ENCODE assay signal across 25 cellular contexts in genomic region chr3:65617787-65618186, GRCh38.
"Had no signal": no experiment of that assay in that cellular context is flagged by ENCODE, and none has a peak within 500 bp of the region (broad histone marks: within the 10 kb centered on the region; RNA-seq: fewer than 3 reads in every experiment).

No MANE protein-coding gene starts in this region.

- H3K4me3 ChIP-seq: SJSA1 had no signal

- H3K27ac Mint-ChIP-seq: activated CD4-positive, alpha-beta memory T cell treated with anti-CD3 and anti-CD28 coated beads, Interleukin-2, amount 10 ng/mL, durations not matched to agents 7 days and 5 days; activated CD4-positive, alpha-beta T cell treated with anti-CD3 and anti-CD28 coated beads for 36 hours; activated naive CD4-positive, alpha-beta T cell treated with anti-CD3 and anti-CD28 coated beads for 36 hours; activated naive CD8-positive, alpha-beta T cell treated with anti-CD3 and anti-CD28 coated beads for 36 hours; activated T-helper 17 cell treated with anti-CD3 and anti-CD28 coated beads, Interleukin-2, amount 50 U/mL, for 72 hours; T-helper 1 cell treated with Interleukin-12 subunit alpha and Interleukin-12 subunit beta and Interleukin-4 antibody, amounts not matched to agents 30 μg/mL and 1 μg/mL, for 36 hours had no signal

- H3K27ac ChIP-seq: SJSA1, VCaP had no signal

- H3K9me3 Mint-ChIP-seq: activated CD4-positive, alpha-beta memory T cell treated with anti-CD3 and anti-CD28 coated beads, Interleukin-2, amount 10 ng/mL, durations not matched to agents 7 days and 5 days; activated naive CD4-positive, alpha-beta T cell treated with anti-CD3 and anti-CD28 coated beads for 36 hours; activated naive CD8-positive, alpha-beta T cell treated with anti-CD3 and anti-CD28 coated beads for 36 hours; activated T-helper 17 cell treated with anti-CD3 and anti-CD28 coated beads, Interleukin-2, amount 50 U/mL, for 72 hours; T-helper 1 cell treated with Interleukin-12 subunit alpha and Interleukin-12 subunit beta and Interleukin-4 antibody, amounts not matched to agents 30 μg/mL and 1 μg/mL, for 36 hours had no signal

- ATAC-seq: activated CD4-positive, alpha-beta T cell treated with anti-CD3 and anti-CD28 coated beads for 36 hours; activated T-helper 17 cell treated with anti-CD3 and anti-CD28 coated beads, Interleukin-2, amount 50 U/mL, for 72 hours; Panc1 had no signal

- H3K9me3 ChIP-seq: SJSA1 had no signal

- H3K4me1 ChIP-seq: SJSA1 had no signal

- H3K27me3 Mint-ChIP-seq: activated CD4-positive, alpha-beta memory T cell treated with anti-CD3 and anti-CD28 coated beads, Interleukin-2, amount 10 ng/mL, durations not matched to agents 7 days and 5 days; activated CD4-positive, alpha-beta T cell treated with anti-CD3 and anti-CD28 coated beads for 36 hours; activated naive CD8-positive, alpha-beta T cell treated with anti-CD3 and anti-CD28 coated beads for 36 hours; activated T-helper 17 cell treated with anti-CD3 and anti-CD28 coated beads, Interleukin-2, amount 50 U/mL, for 72 hours had no signal

- DNase-seq: activated CD4-positive, alpha-beta memory T cell treated with anti-CD3 and anti-CD28 coated beads, Interleukin-2, amount 10 ng/mL, durations not matched to agents 7 days and 5 days; activated CD4-positive, alpha-beta T cell treated with anti-CD3 and anti-CD28 coated beads for 36 hours; activated CD4-positive, alpha-beta T cell treated with anti-CD3 and anti-CD28 coated beads, Interleukin-2, amount 50 U/mL, for 1 hour; activated CD4-positive, CD25-positive, alpha-beta regulatory T cell; activated gamma-delta T cell; activated naive CD4-positive, alpha-beta T cell treated with anti-CD3 and anti-CD28 coated beads for 36 hours; activated naive CD8-positive, alpha-beta T cell treated with anti-CD3 and anti-CD28 coated beads for 36 hours; activated T-cell treated with anti-CD3 and anti-CD28 coated beads for 4 hours; activated T-cell treated with anti-CD3 and anti-CD28 coated beads, Interleukin-2, amount 50 U/mL, for 48 hours; caudate nucleus; NCI-H1105 treated with DMSO at 0.1 percent for 48 hours; NCI-H1436 treated with DMSO at 0.1 percent for 48 hours; NCI-H187; NCI-H2081; NCI-H510A treated with DMSO at 0.1 percent for 48 hours; NCI-H69; NK-92 treated with Interleukin-12 subunit alpha and Interleukin-12 subunit beta, amount 100 ng/mL, for 24 hours; OCI-M1; RPMI8226; SHP77 had no signal

- H3K4me1 Mint-ChIP-seq: activated CD4-positive, alpha-beta memory T cell treated with anti-CD3 and anti-CD28 coated beads, Interleukin-2, amount 10 ng/mL, durations not matched to agents 7 days and 5 days; activated CD4-positive, alpha-beta T cell treated with anti-CD3 and anti-CD28 coated beads for 36 hours; activated naive CD8-positive, alpha-beta T cell treated with anti-CD3 and anti-CD28 coated beads for 36 hours; activated T-helper 17 cell treated with anti-CD3 and anti-CD28 coated beads, Interleukin-2, amount 50 U/mL, for 72 hours had no signal

- H3K36me3 ChIP-seq: SJSA1 had no signal

- H3K27me3 ChIP-seq: SJSA1 had no signal

- H3K4me3 Mint-ChIP-seq: activated CD4-positive, alpha-beta memory T cell treated with anti-CD3 and anti-CD28 coated beads, Interleukin-2, amount 10 ng/mL, durations not matched to agents 7 days and 5 days; activated CD4-positive, alpha-beta T cell treated with anti-CD3 and anti-CD28 coated beads for 36 hours; activated naive CD4-positive, alpha-beta T cell treated with anti-CD3 and anti-CD28 coated beads for 36 hours; activated naive CD8-positive, alpha-beta T cell treated with anti-CD3 and anti-CD28 coated beads for 36 hours; activated T-helper 17 cell treated with anti-CD3 and anti-CD28 coated beads, Interleukin-2, amount 50 U/mL, for 72 hours; T-helper 1 cell treated with Interleukin-12 subunit alpha and Interleukin-12 subunit beta and Interleukin-4 antibody, amounts not matched to agents 30 μg/mL and 1 μg/mL, for 36 hours had no signal

- H3K36me3 Mint-ChIP-seq: activated naive CD8-positive, alpha-beta T cell treated with anti-CD3 and anti-CD28 coated beads for 36 hours had no signal
